Comparison of ENCODE assay signal across 1 cellular context in the genomic region with DNA sequence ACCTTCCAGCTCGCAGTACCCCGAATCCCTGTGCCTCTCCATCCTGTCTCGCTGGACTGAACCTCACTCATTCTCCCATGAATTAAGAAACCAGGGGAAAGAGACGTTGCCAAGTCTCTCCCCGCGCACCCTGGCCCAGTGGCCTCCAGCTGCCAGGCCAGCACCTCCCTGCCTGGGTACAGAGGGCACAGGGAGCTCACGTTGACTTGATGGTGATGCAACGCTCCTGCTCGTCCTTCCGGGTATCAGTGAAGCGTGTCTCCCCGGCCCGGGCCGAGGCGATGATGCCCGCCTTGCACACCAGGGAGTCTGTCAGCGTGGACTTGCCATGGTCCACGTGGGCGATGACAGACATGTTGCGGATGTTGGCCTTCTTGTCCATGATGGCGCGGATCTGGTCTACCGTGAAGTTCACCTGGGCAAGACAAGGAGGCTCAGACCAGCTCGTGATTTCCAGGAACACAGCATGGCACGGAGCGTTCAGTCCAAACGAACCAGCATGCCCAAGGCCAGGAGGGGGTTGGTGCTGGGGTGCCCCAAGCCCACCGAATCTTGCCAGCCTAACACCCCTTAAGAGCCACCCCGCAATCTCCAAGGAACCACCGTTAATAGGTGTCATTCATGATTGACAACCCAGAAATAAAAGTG.
TF ChIP-seq lines count a peak whose summit lies in the region.

No MANE protein-coding gene starts in this region.

TF ChIP-seq in GM12878, 131 proteins besides CTCF, POLR2A, EP300 and RAD21:
- TF ChIP-seq MEF2B (IDR thresholded peaks at IDR 0.05; ENCODE audit: partially characterized antibody, poor library complexity, severe bottlenecking) (no peak), ZBTB33 (IDR thresholded peaks at IDR 0.05) (no peak), SPI1 (IDR thresholded peaks at IDR 0.05; ENCODE audit: borderline replicate concordance, insufficient read depth, low read depth, low read length) (no peak), MXI1 (IDR thresholded peaks at IDR 0.05; ENCODE audit: low read depth, low read length) (peak; percentile 90), POLR2AphosphoS5 (IDR thresholded peaks at IDR 0.05; ENCODE audit: low read length) (peak; percentile 15; the same call in 1 of the 2 replicates), SMAD5 (IDR thresholded peaks at IDR 0.05; ENCODE audit: low read depth) (no peak), USF1 (IDR thresholded peaks at IDR 0.05; ENCODE audit: borderline replicate concordance, extremely low read length, insufficient read depth, low read depth, low read length) (peak; percentile 32), HDGF (IDR thresholded peaks at IDR 0.05) (peak; percentile 57; the same call in 1 of the 2 replicates), NKRF (conservative IDR thresholded peaks at IDR 0.05) (peak; percentile 76), MYC (IDR thresholded peaks at IDR 0.05; ENCODE audit: insufficient read depth, insufficient read length, insufficient replicate concordance, low read length, severe bottlenecking) (peak; percentile 71), CEBPB (IDR thresholded peaks at IDR 0.05; ENCODE audit: borderline replicate concordance in 1 of 2, low read depth in 2 of 2, low read length in 2 of 2) (peak in 1 of 2 experiments; percentile 50; a peak in 1 of 4 replicates), NR2F1 (conservative IDR thresholded peaks at IDR 0.05) (no peak), CBFB (IDR thresholded peaks at IDR 0.05; ENCODE audit: low read depth) (no peak), BCLAF1 (IDR thresholded peaks at IDR 0.05) (no peak), NR2C2 (IDR thresholded peaks at IDR 0.05; ENCODE audit: borderline replicate concordance, control insufficient read depth, insufficient read length, low read depth) (no peak), REST (IDR thresholded peaks at IDR 0.05; ENCODE audit: low read depth, low read length) (no peak), ZNF592 (IDR thresholded peaks at IDR 0.05) (no peak), EGR1 (IDR thresholded peaks at IDR 0.05; ENCODE audit: borderline replicate concordance in 1 of 2, low read depth in 2 of 2, low read length in 2 of 2) (no peak; a peak in 1 of 3 replicates), SIN3A (IDR thresholded peaks at IDR 0.05; ENCODE audit: low read depth, low read length) (peak; percentile 42; the same call in 1 of the 2 replicates), PAX5 (IDR thresholded peaks at IDR 0.05; ENCODE audit: borderline replicate concordance, low read depth, low read length) (peak; percentile 32; the same call in 1 of the 2 replicates), YY1 (IDR thresholded peaks at IDR 0.05; ENCODE audit: low read depth, low read length) (peak; percentile 71; the same call in 1 of the 2 replicates), KLF5 (IDR thresholded peaks at IDR 0.05; ENCODE audit: partially characterized antibody) (no peak), PKNOX1 (IDR thresholded peaks at IDR 0.05) (peak; percentile 78)
- TF ChIP-seq, protein P1, sequence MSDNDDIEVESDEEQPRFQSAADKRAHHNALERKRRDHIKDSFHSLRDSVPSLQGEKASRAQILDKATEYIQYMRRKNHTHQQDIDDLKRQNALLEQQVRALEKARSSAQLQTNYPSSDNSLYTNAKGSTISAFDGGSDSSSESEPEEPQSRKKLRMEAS (IDR thresholded peaks at IDR 0.05; ENCODE audit: low read depth, low read length): peak; percentile 58; the same call in 1 of the 2 replicates
- TF ChIP-seq, protein P2, sequence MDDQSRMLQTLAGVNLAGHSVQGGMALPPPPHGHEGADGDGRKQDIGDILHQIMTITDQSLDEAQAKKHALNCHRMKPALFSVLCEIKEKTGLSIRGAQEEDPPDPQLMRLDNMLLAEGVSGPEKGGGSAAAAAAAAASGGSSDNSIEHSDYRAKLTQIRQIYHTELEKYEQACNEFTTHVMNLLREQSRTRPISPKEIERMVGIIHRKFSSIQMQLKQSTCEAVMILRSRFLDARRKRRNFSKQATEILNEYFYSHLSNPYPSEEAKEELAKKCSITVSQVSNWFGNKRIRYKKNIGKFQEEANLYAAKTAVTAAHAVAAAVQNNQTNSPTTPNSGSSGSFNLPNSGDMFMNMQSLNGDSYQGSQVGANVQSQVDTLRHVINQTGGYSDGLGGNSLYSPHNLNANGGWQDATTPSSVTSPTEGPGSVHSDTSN (IDR thresholded peaks at IDR 0.05; ENCODE audit: insufficient replicate concordance, low read depth, low read length): peak; percentile 56
- TF ChIP-seq, protein P3, sequence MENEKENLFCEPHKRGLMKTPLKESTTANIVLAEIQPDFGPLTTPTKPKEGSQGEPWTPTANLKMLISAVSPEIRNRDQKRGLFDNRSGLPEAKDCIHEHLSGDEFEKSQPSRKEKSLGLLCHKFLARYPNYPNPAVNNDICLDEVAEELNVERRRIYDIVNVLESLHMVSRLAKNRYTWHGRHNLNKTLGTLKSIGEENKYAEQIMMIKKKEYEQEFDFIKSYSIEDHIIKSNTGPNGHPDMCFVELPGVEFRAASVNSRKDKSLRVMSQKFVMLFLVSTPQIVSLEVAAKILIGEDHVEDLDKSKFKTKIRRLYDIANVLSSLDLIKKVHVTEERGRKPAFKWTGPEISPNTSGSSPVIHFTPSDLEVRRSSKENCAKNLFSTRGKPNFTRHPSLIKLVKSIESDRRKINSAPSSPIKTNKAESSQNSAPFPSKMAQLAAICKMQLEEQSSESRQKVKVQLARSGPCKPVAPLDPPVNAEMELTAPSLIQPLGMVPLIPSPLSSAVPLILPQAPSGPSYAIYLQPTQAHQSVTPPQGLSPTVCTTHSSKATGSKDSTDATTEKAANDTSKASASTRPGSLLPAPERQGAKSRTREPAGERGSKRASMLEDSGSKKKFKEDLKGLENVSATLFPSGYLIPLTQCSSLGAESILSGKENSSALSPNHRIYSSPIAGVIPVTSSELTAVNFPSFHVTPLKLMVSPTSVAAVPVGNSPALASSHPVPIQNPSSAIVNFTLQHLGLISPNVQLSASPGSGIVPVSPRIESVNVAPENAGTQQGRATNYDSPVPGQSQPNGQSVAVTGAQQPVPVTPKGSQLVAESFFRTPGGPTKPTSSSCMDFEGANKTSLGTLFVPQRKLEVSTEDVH (IDR thresholded peaks at IDR 0.05; ENCODE audit: low read depth, partially characterized antibody): no peak
